ENCODE assay signal across 11 cellular contexts in genomic region chr2:45790157-45790723, GRCh38.
"Had no signal": no experiment of that assay in that cellular context is flagged by ENCODE, and none has a peak within 500 bp of the region (broad histone marks: within the 10 kb centered on the region; RNA-seq: fewer than 3 reads in every experiment).

No MANE protein-coding gene starts in this region.

- H3K9ac ChIP-seq: SK-N-SH had no signal

- H3K4me3 ChIP-seq: esophagus squamous epithelium, left lung, thyroid gland, vagina had no signal

- H3K4me1 ChIP-seq: vagina had no signal

- H3K36me3 ChIP-seq: esophagus squamous epithelium, left lung, thyroid gland, vagina had no signal

- H3K9me3 ChIP-seq: esophagus squamous epithelium, left lung, SK-N-SH, thyroid gland, vagina had no signal

- H3K27ac ChIP-seq: thyroid gland, vagina had no signal

- H3K9me2 ChIP-seq: SK-N-SH had no signal

- H3K27me3 ChIP-seq: esophagus squamous epithelium, left lung, thyroid gland, vagina had no signal

- ATAC-seq: activated CD4-positive, CD25-positive, alpha-beta regulatory T cell treated with anti-CD3 and anti-CD28 coated beads, Interleukin-2, amount 50 U/mL, for 24 hours; left lung had no signal

- DNase-seq: activated naive CD4-positive, alpha-beta T cell treated with anti-CD3 and anti-CD28 coated beads, Interleukin-2, amount 10 ng/mL, durations not matched to agents 7 days and 5 days; esophagus squamous epithelium; foreskin fibroblast; left lung; SK-N-SH; stimulated activated CD4-positive, alpha-beta T cell treated with anti-CD3 and anti-CD28 coated beads, Interleukin-2, amount 100 ng/mL, for 48 hours; T-helper 1 cell; T1000; thyroid gland had no signal

- H3K4me2 ChIP-seq: SK-N-SH had no signal
